29 cellular contexts compared by ENCODE assay signal in the genomic region with DNA sequence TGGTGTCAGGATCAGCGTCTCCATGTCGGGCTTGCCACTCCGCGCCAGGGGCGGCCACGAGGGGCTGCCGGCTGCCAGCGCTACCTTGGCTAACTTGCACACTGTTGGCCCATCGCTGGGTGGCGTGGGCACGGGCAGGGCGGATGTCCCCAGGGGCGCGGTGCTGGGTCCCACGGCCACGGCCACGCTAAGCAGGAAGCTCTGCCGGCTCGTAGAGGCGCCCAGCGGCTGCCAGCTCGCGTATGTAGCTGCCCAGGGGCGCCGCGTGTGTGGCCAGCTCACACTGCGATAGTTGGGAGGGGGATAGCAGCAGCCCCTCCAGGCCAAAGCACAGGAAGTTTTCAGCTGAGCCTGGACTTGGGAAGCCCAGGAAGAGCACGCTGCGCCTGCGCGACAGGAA.
"Had no signal": no experiment of that assay in that cellular context is flagged by ENCODE, and none has a peak within 500 bp of the region (broad histone marks: within the 10 kb centered on the region; RNA-seq: fewer than 3 reads in every experiment).

No MANE protein-coding gene starts in this region.

- DNase-seq: naive B cell; naive thymus-derived CD8-positive, alpha-beta T cell; nephron progenitor cell; nucleus accumbens; psoas muscle; right cardiac atrium; right lobe of liver; sigmoid colon; small intestine; stimulated activated CD4-positive, alpha-beta T cell treated with anti-CD3 and anti-CD28 coated beads, Interleukin-15, amount 100 ng/mL, for 24 hours; stimulated activated CD4-positive, alpha-beta T cell treated with anti-CD3 and anti-CD28 coated beads, Interleukin-2, amount 100 ng/mL, for 24 hours; stimulated activated CD4-positive, alpha-beta T cell treated with anti-CD3 and anti-CD28 coated beads, Interleukin-2, amount 100 ng/mL, for 48 hours; stimulated activated CD4-positive, alpha-beta T cell treated with anti-CD3 and anti-CD28 coated beads, Interleukin-4, amount 100 ng/mL, for 24 hours; stimulated activated naive CD4-positive, alpha-beta T cell; stimulated activated naive CD8-positive, alpha-beta T cell treated with anti-CD3 and anti-CD28 coated beads, Interleukin-15, amount 100 ng/mL, for 72 hours; stimulated activated naive CD8-positive, alpha-beta T cell treated with anti-CD3 and anti-CD28 coated beads, Interleukin-15, Interleukin-2, amounts not matched to agents 100 U/mL and 50 U/mL, for 24 hours; substantia nigra; testis; trophoblast cell; uterus had no signal

- H3K36me3 Mint-ChIP-seq: naive B cell; naive thymus-derived CD8-positive, alpha-beta T cell; natural killer cell treated with Interleukin-12 subunit alpha and Interleukin-12 subunit beta and Interleukin-15 and Interleukin-18, amount 100 ng/mL, for 72 hours; stimulated activated effector memory CD8-positive, alpha-beta T cell treated with anti-CD3 and anti-CD28 coated beads, Interleukin-12 subunit alpha, Interleukin-12 subunit beta, amount 100 ng/mL, for 72 hours had no signal

- H3K4me1 Mint-ChIP-seq: naive B cell; naive thymus-derived CD8-positive, alpha-beta T cell; nephron progenitor cell; neural crest cell; stimulated activated effector memory CD8-positive, alpha-beta T cell treated with anti-CD3 and anti-CD28 coated beads, Interleukin-12 subunit alpha, Interleukin-12 subunit beta, amount 100 ng/mL, for 72 hours; stimulated activated naive CD8-positive, alpha-beta T cell treated with anti-CD3 and anti-CD28 coated beads, Interleukin-15, amount 100 ng/mL, for 72 hours had no signal

- H3K27me3 ChIP-seq: neutrophil, pancreas, right lobe of liver, suprapubic skin, testis, tibial nerve, upper lobe of left lung, uterus had no signal

- H3K4me1 ChIP-seq: pancreas, psoas muscle, right lobe of liver, sigmoid colon, suprapubic skin, testis, tibial nerve, upper lobe of left lung, uterus had no signal

- H3K27ac ChIP-seq: neutrophil, pancreas, psoas muscle, right lobe of liver, sigmoid colon, suprapubic skin, testis, tibial nerve, upper lobe of left lung, uterus had no signal

- H3K9me3 ChIP-seq: neutrophil, pancreas, psoas muscle, right lobe of liver, sigmoid colon, testis, uterus had no signal

- H3K36me3 ChIP-seq: neutrophil, pancreas, right lobe of liver, sigmoid colon, suprapubic skin, tibial nerve, upper lobe of left lung, uterus had no signal

- FAIRE-seq: pancreas, small intestine had no signal

- H3K4me3 ChIP-seq: pancreas, psoas muscle, right lobe of liver, sigmoid colon, suprapubic skin, tibial nerve, upper lobe of left lung, uterus had no signal

- H3K27me3 Mint-ChIP-seq: naive B cell; naive thymus-derived CD8-positive, alpha-beta T cell; natural killer cell treated with Interleukin-12 subunit alpha and Interleukin-12 subunit beta and Interleukin-15 and Interleukin-18, amount 100 ng/mL, for 72 hours; progenitor cell of endocrine pancreas; stimulated activated naive CD8-positive, alpha-beta T cell treated with anti-CD3 and anti-CD28 coated beads, Interleukin-15, amount 100 ng/mL, for 72 hours had no signal

- H3K4me3 Mint-ChIP-seq: naive B cell; naive thymus-derived CD8-positive, alpha-beta T cell; natural killer cell treated with Interleukin-12 subunit alpha and Interleukin-12 subunit beta and Interleukin-15 and Interleukin-18, amount 100 ng/mL, for 72 hours; nephron progenitor cell; neural crest cell; stimulated activated effector memory CD8-positive, alpha-beta T cell treated with anti-CD3 and anti-CD28 coated beads, Interleukin-12 subunit alpha, Interleukin-12 subunit beta, amount 100 ng/mL, for 72 hours; stimulated activated naive CD8-positive, alpha-beta T cell treated with anti-CD3 and anti-CD28 coated beads, Interleukin-15, amount 100 ng/mL, for 72 hours had no signal

- H3K27ac Mint-ChIP-seq: naive B cell; naive thymus-derived CD8-positive, alpha-beta T cell; natural killer cell treated with Interleukin-12 subunit alpha and Interleukin-12 subunit beta and Interleukin-15 and Interleukin-18, amount 100 ng/mL, for 72 hours; nephron progenitor cell; progenitor cell of endocrine pancreas; stimulated activated effector memory CD8-positive, alpha-beta T cell treated with anti-CD3 and anti-CD28 coated beads, Interleukin-12 subunit alpha, Interleukin-12 subunit beta, amount 100 ng/mL, for 72 hours; stimulated activated naive CD8-positive, alpha-beta T cell treated with anti-CD3 and anti-CD28 coated beads, Interleukin-15, amount 100 ng/mL, for 72 hours had no signal

- ATAC-seq: naive thymus-derived CD8-positive, alpha-beta T cell; natural killer cell treated with Interleukin-12 subunit alpha and Interleukin-12 subunit beta and Interleukin-15 and Interleukin-18, amount 100 ng/mL, for 72 hours; pancreas; psoas muscle; right cardiac atrium; right lobe of liver; stimulated activated effector memory CD8-positive, alpha-beta T cell treated with anti-CD3 and anti-CD28 coated beads, Interleukin-12 subunit alpha, Interleukin-12 subunit beta, amount 100 ng/mL, for 72 hours; stimulated activated naive CD8-positive, alpha-beta T cell treated with anti-CD3 and anti-CD28 coated beads, Interleukin-15, Interleukin-2, amounts not matched to agents 100 U/mL and 50 U/mL, for 24 hours had no signal
